In genomic region chr16:25013751-25014499, GRCh38 we compare ENCODE assay signal across 8 cellular contexts. TPM values are rescaled to one million over a fixed set of nuclear protein-coding genes. Genes with fewer than 3 reads are reported as not detected.
DNase-seq lines count a peak whose midpoint lies in the region; ATAC-seq and TF ChIP-seq lines count a peak whose summit lies in the region.

No MANE protein-coding gene starts in this region.

- no peaks in the 10 kb centered on the region for H3K9me3 Mint-ChIP-seq in T-helper 1 cell treated with Interleukin-12 subunit alpha and Interleukin-12 subunit beta and Interleukin-4 antibody, amounts not matched to agents 30 μg/mL and 1 μg/mL, for 36 hours

- H4K20me1 ChIP-seq in smooth muscle cell (ENCODE audit: low read depth) = peaks cover 57% of the 10 kb centered on the region

- no peaks in the 10 kb centered on the region for H3K27me3 Mint-ChIP-seq in T-helper 1 cell treated with Interleukin-12 subunit alpha and Interleukin-12 subunit beta and Interleukin-4 antibody, amounts not matched to agents 30 μg/mL and 1 μg/mL, for 36 hours (ENCODE audit: low read depth)

- 56% methylated on average over 14 of the region's 14 CpGs for WGBS in smooth muscle cell (ENCODE audit: low lambda C conversion rate)

- ATAC-seq in HG03039 (IDR thresholded peaks at IDR 0.05; ENCODE audit: unreplicated experiment) = peak; percentile 50

- peak overlapping the region; percentile 91 for H3K4me2 ChIP-seq in smooth muscle cell

- peaks cover 5% of the 10 kb centered on the region for H3K36me3 ChIP-seq in left ventricle myocardium inferior
- H3K36me3 ChIP-seq in smooth muscle cell (ENCODE audit: low read depth) = no peaks in the 10 kb centered on the region

- H3K4me1 Mint-ChIP-seq in T-helper 1 cell treated with Interleukin-12 subunit alpha and Interleukin-12 subunit beta and Interleukin-4 antibody, amounts not matched to agents 30 μg/mL and 1 μg/mL, for 36 hours (ENCODE audit: low read depth) = peaks cover 50% of the 10 kb centered on the region

- peak overlapping the region; percentile 91 for H3K9ac ChIP-seq in smooth muscle cell (ENCODE audit: low read depth)

- H3K27ac Mint-ChIP-seq in T-helper 1 cell treated with Interleukin-12 subunit alpha and Interleukin-12 subunit beta and Interleukin-4 antibody, amounts not matched to agents 30 μg/mL and 1 μg/mL, for 36 hours = peak overlapping the region; percentile 87

- intact Hi-C loops in left ventricle myocardium inferior (cut with micrococcal nuclease) = no loop called here
- intact Hi-C loops in cardiac septum (cut with DNase I) = loop anchor here (5.0 kb wide), 1 partner anchor 37 kb away; no protein-coding TSS in a partner anchor

- H3K4me3 Mint-ChIP-seq in T-helper 1 cell treated with Interleukin-12 subunit alpha and Interleukin-12 subunit beta and Interleukin-4 antibody, amounts not matched to agents 30 μg/mL and 1 μg/mL, for 36 hours = peak overlapping the region; percentile 91

- H3K4me3 ChIP-seq in left ventricle myocardium inferior = peak overlapping the region; percentile 87
- H3K4me3 ChIP-seq in smooth muscle cell = peak overlapping the region; percentile 100

- H3K79me2 ChIP-seq in smooth muscle cell (ENCODE audit: low read depth) = peaks cover 67% of the 10 kb centered on the region

- TF ChIP-seq CTCF in left ventricle myocardium inferior (IDR thresholded peaks at IDR 0.05; ENCODE audit: borderline replicate concordance) (no peak), smooth muscle cell (IDR thresholded peaks at IDR 0.05; ENCODE audit: borderline replicate concordance, insufficient read depth, poor library complexity, severe bottlenecking) (no peak)

- no peak for DNase-seq in left ventricle myocardium inferior
- DNase-seq in cardiac septum (ENCODE audit: low spot score) = no peak
- DNase-seq in germinal center (ENCODE audit: low spot score) = peak; percentile 57
- no peak for DNase-seq in smooth muscle cell (lab: John Stamatoyannopoulos, UW; ENCODE audit: unreplicated experiment)
- DNase-seq in NCI-H1417 (lab: John Stamatoyannopoulos, UW) = no peak
- DNase-seq in retina = no peak

- H3K27ac ChIP-seq in left ventricle myocardium inferior (replicated peaks) (peak overlapping the region; percentile 97), smooth muscle cell (ENCODE audit: low read depth) (peak overlapping the region; percentile 92)

- H3K9me3 ChIP-seq in left ventricle myocardium inferior (replicated peaks) (no peaks in the 10 kb centered on the region), smooth muscle cell (replicated peaks; ENCODE audit: low read depth) (no peaks in the 10 kb centered on the region)

- peaks cover 21% of the 10 kb centered on the region for H3K36me3 Mint-ChIP-seq in T-helper 1 cell treated with Interleukin-12 subunit alpha and Interleukin-12 subunit beta and Interleukin-4 antibody, amounts not matched to agents 30 μg/mL and 1 μg/mL, for 36 hours (ENCODE audit: low read depth)

- peaks cover 8% of the 10 kb centered on the region for H3F3A ChIP-seq in smooth muscle cell (ENCODE audit: low read depth)

- H3K27me3 ChIP-seq in left ventricle myocardium inferior (ENCODE audit: low read depth) (no peaks in the 10 kb centered on the region), smooth muscle cell (ENCODE audit: low read depth) (no peaks in the 10 kb centered on the region)

- H3K4me1 ChIP-seq in left ventricle myocardium inferior (peaks cover 65% of the 10 kb centered on the region), smooth muscle cell (ENCODE audit: low read depth) (peaks cover 25% of the 10 kb centered on the region)

- H2AFZ ChIP-seq in smooth muscle cell (ENCODE audit: low read depth) = peak overlapping the region; percentile 90

RNA-seq across cellular contexts. Expression of gene ARHGAP17, which starts 1.2 kb away (rescaled TPM):
- total RNA-seq in left ventricle myocardium inferior (53.7 TPM), cardiac septum (66.2 TPM), smooth muscle cell (24.1 and 34.6 TPM in 2 replicates)
- 38.3 and 40.5 TPM in 2 replicates for polyA plus RNA-seq in smooth muscle cell
